Comparison of ENCODE assay signal across 1 cellular context in the genomic region with DNA sequence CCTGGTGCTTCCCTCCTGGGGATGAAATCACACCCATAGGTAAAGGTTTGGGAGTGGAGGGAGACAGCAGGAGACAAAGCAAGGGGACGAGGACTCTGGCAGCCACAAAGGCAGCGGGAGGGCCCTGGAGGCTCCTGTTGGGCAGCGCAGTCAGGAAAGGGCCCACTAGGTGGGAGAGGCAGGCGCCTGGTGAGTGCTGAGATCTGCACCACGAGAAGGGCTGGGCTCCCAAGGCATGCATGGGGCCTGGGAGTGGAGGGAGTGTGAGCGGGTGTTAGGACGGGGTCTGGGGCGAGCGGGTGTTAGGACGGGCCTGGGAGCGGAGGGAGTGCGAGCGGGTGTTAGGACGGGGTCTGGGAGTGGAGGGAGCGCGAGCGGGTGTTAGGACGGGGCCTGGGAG.
TF ChIP-seq lines count a peak whose summit lies in the region.

No MANE protein-coding gene starts in this region.

TF ChIP-seq in WTC11, 78 proteins besides CTCF, POLR2A, EP300 and RAD21 (continued from another document):
- TF ChIP-seq, protein P1, sequence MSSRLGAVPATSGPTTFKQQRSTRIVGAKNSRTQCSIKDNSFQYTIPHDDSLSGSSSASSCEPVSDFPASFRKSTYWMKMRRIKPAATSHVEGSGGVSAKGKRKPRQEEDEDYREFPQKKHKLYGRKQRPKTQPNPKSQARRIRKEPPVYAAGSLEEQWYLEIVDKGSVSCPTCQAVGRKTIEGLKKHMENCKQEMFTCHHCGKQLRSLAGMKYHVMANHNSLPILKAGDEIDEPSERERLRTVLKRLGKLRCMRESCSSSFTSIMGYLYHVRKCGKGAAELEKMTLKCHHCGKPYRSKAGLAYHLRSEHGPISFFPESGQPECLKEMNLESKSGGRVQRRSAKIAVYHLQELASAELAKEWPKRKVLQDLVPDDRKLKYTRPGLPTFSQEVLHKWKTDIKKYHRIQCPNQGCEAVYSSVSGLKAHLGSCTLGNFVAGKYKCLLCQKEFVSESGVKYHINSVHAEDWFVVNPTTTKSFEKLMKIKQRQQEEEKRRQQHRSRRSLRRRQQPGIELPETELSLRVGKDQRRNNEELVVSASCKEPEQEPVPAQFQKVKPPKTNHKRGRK (CRISPR knock-in tag; IDR thresholded peaks at IDR 0.05; ENCODE audit: borderline replicate concordance) = no peak
- TF ChIP-seq CREM (CRISPR knock-in tag; IDR thresholded peaks at IDR 0.05) = no peak
